13 cellular contexts compared by ENCODE assay signal in genomic region chr3:189288348-189289235, GRCh38.
A peak's percentile ranks its signal among the peaks of the same experiment; 100 is the strongest.
DNase-seq lines count a peak whose midpoint lies in the region; ATAC-seq and TF ChIP-seq lines count a peak whose summit lies in the region.
"Had no signal": no experiment of that assay in that cellular context is flagged by ENCODE, and none has a peak within 500 bp of the region (broad histone marks: within the 10 kb centered on the region; RNA-seq: fewer than 3 reads in every experiment).

No MANE protein-coding gene starts in this region.

- H3K27ac ChIP-seq in psoas muscle: no peak overlapping the region

- H3K4me1 ChIP-seq in psoas muscle: no peaks in the 10 kb centered on the region

- H3K4me1 Mint-ChIP-seq in activated naive CD8-positive, alpha-beta T cell (ENCODE audit: low read depth): peaks cover 35% of the 10 kb centered on the region
- H3K4me1 Mint-ChIP-seq: brain had no signal

- 85 to 88% (median 85%) methylated on average over 7 of the region's 7 CpGs for WGBS in psoas muscle, 3 donors

- H3K9me3 ChIP-seq in psoas muscle: no peaks in the 10 kb centered on the region

- DNase-seq in HPDE6-E6E7 (ENCODE audit: extremely low spot score): no peak
- DNase-seq in psoas muscle: no peak
- DNase-seq in mucosa of gallbladder (ENCODE audit: low spot score): no peak
- no peak for DNase-seq in stimulated activated CD4-positive, alpha-beta T cell treated with anti-CD3 and anti-CD28 coated beads, Interleukin-2, amount 100 ng/mL, for 24 hours
- DNase-seq: GDM1, NCI-H748 treated with DMSO at 0.1 percent for 48 hours, small intestine, substantia nigra had no signal

- TF ChIP-seq CTCF in psoas muscle (IDR thresholded peaks at IDR 0.05): no peak

- H3K9me3 Mint-ChIP-seq in activated naive CD8-positive, alpha-beta T cell (ENCODE audit: low read depth): no peaks in the 10 kb centered on the region
- H3K9me3 Mint-ChIP-seq: brain had no signal

- H3K4me3 Mint-ChIP-seq in activated naive CD8-positive, alpha-beta T cell: no peak overlapping the region
- H3K4me3 Mint-ChIP-seq: brain had no signal

- H3K27ac Mint-ChIP-seq in activated naive CD8-positive, alpha-beta T cell: peak overlapping the region; percentile 61
- H3K27ac Mint-ChIP-seq: brain had no signal

- H3K36me3 ChIP-seq in psoas muscle (ENCODE audit: insufficient read depth in 1 of 2, low read depth in 1 of 2): no peaks in the 10 kb centered on the region

- H3K36me3 Mint-ChIP-seq in activated naive CD8-positive, alpha-beta T cell: peaks cover 3% of the 10 kb centered on the region
- H3K36me3 Mint-ChIP-seq: brain had no signal

- no peaks in the 10 kb centered on the region for H3K27me3 Mint-ChIP-seq in activated naive CD8-positive, alpha-beta T cell

- H3K4me3 ChIP-seq in psoas muscle: no peak overlapping the region

- ATAC-seq in GM18868 (IDR thresholded peaks at IDR 0.05; ENCODE audit: unreplicated experiment) (peak; percentile 82), GM21423 (IDR thresholded peaks at IDR 0.05; ENCODE audit: unreplicated experiment) (peak; percentile 95), HG03103 (IDR thresholded peaks at IDR 0.05; ENCODE audit: low read depth, unreplicated experiment) (peak; percentile 89), psoas muscle (no peak)

- no peaks in the 10 kb centered on the region for H3K27me3 ChIP-seq in psoas muscle (ENCODE audit: insufficient read depth in 3 of 3, low read length in 2 of 3)

- intact Hi-C loops in psoas muscle (cut with DNase I): no loop called here

Comparison
In these comparisons a context has a peak if more than half of its experiments do, and no peak if none do; other contexts are left out.
1. ATAC-seq: peak in GM18868 (single experiment), GM21423 (single experiment) and HG03103 (single experiment); none in psoas muscle (0 of 4).